Comparison of ENCODE assay signal across 13 cellular contexts in genomic region chr7:127995157-127995865, GRCh38. TPM values are rescaled to one million over a fixed set of nuclear protein-coding genes. Genes with fewer than 3 reads are reported as not detected.
DNase-seq lines count a peak whose midpoint lies in the region; ATAC-seq and TF ChIP-seq lines count a peak whose summit lies in the region.
"Had no signal": no experiment of that assay in that cellular context is flagged by ENCODE, and none has a peak within 500 bp of the region (broad histone marks: within the 10 kb centered on the region; RNA-seq: fewer than 3 reads in every experiment).

No MANE protein-coding gene starts in this region.

- TF ChIP-seq CTCF in cardiac fibroblast (IDR thresholded peaks at IDR 0.05; ENCODE audit: low read depth, low read length) = no peak

- no peak overlapping the region for H3K4me3 ChIP-seq in cardiac fibroblast (replicated peaks in 1 of 2; ENCODE audit: low read depth in 2 of 2, low read length in 2 of 2)
- H3K4me3 ChIP-seq in right cardiac atrium (ENCODE audit: low read length) = no peak overlapping the region
- H3K4me3 ChIP-seq: transverse colon had no signal

- H3K4me3 Mint-ChIP-seq in stimulated activated effector memory CD8-positive, alpha-beta T cell treated with anti-CD3 and anti-CD28 coated beads, Interleukin-12 subunit alpha, Interleukin-12 subunit beta, amount 100 ng/mL, for 72 hours = no peak overlapping the region
- H3K4me3 Mint-ChIP-seq: activated CD8-positive, alpha-beta T cell treated with anti-CD3 and anti-CD28 coated beads, Interleukin-2, amount 10 ng/mL, durations not matched to agents 7 days and 5 days; activated naive CD8-positive, alpha-beta T cell treated with anti-CD3 and anti-CD28 coated beads, Interleukin-2, amount 10 ng/mL, durations not matched to agents 7 days and 5 days; T-cell had no signal

- H3K4me1 Mint-ChIP-seq in stimulated activated effector memory CD8-positive, alpha-beta T cell treated with anti-CD3 and anti-CD28 coated beads, Interleukin-12 subunit alpha, Interleukin-12 subunit beta, amount 100 ng/mL, for 72 hours = peaks cover 5% of the 10 kb centered on the region
- H3K4me1 Mint-ChIP-seq: activated naive CD8-positive, alpha-beta T cell treated with anti-CD3 and anti-CD28 coated beads, Interleukin-2, amount 10 ng/mL, durations not matched to agents 7 days and 5 days had no signal

- no peaks in the 10 kb centered on the region for H3K27me3 ChIP-seq in right cardiac atrium (ENCODE audit: control insufficient read depth, insufficient read depth)
- H3K27me3 ChIP-seq: transverse colon had no signal

- ATAC-seq in right cardiac atrium (peak; percentile 74 to 81), sciatic nerve (peak; percentile 86), HG02610 (IDR thresholded peaks at IDR 0.05; ENCODE audit: unreplicated experiment) (no peak), GM18909 (IDR thresholded peaks at IDR 0.05; ENCODE audit: poor library complexity, unreplicated experiment) (no peak)
- no peak for ATAC-seq in stimulated activated effector memory CD8-positive, alpha-beta T cell treated with anti-CD3 and anti-CD28 coated beads, Interleukin-12 subunit alpha, Interleukin-12 subunit beta, amount 100 ng/mL, for 72 hours
- ATAC-seq: activated CD8-positive, alpha-beta T cell treated with anti-CD3 and anti-CD28 coated beads, Interleukin-2, amount 10 ng/mL, durations not matched to agents 7 days and 5 days; T-cell had no signal

- DNase-seq in EL (peak; percentile 13), cardiac fibroblast (ENCODE audit: low read depth in 2 of 2) (peak; percentile 23 to 69), right cardiac atrium (no peak), sciatic nerve (ENCODE audit: low spot score) (no peak), NCI-H2171 (lab: John Stamatoyannopoulos, UW) (no peak)
- no peak for DNase-seq in stimulated activated effector memory CD8-positive, alpha-beta T cell treated with anti-CD3 and anti-CD28 coated beads, Interleukin-12 subunit alpha, Interleukin-12 subunit beta, amount 100 ng/mL, for 72 hours (ENCODE audit: low spot score in 2 of 2)
- DNase-seq: activated CD8-positive, alpha-beta T cell treated with anti-CD3 and anti-CD28 coated beads, Interleukin-2, amount 10 ng/mL, durations not matched to agents 7 days and 5 days; activated naive CD8-positive, alpha-beta T cell treated with anti-CD3 and anti-CD28 coated beads, Interleukin-2, amount 10 ng/mL, durations not matched to agents 7 days and 5 days; NCI-H1092 treated with DMSO at 0.1 percent for 48 hours; T-cell; transverse colon had no signal

- 19% methylated on average over 3 of the region's 3 CpGs for WGBS in right cardiac atrium

- peak overlapping the region; percentile 90 for H3K27ac ChIP-seq in right cardiac atrium (ENCODE audit: low read length)

- H3K9me3 Mint-ChIP-seq in stimulated activated effector memory CD8-positive, alpha-beta T cell treated with anti-CD3 and anti-CD28 coated beads, Interleukin-12 subunit alpha, Interleukin-12 subunit beta, amount 100 ng/mL, for 72 hours = no peaks in the 10 kb centered on the region
- H3K9me3 Mint-ChIP-seq: activated naive CD8-positive, alpha-beta T cell treated with anti-CD3 and anti-CD28 coated beads, Interleukin-2, amount 10 ng/mL, durations not matched to agents 7 days and 5 days; T-cell had no signal

- peaks cover 67% of the 10 kb centered on the region for H3K36me3 Mint-ChIP-seq in stimulated activated effector memory CD8-positive, alpha-beta T cell treated with anti-CD3 and anti-CD28 coated beads, Interleukin-12 subunit alpha, Interleukin-12 subunit beta, amount 100 ng/mL, for 72 hours

- no peak overlapping the region for H3K27ac Mint-ChIP-seq in stimulated activated effector memory CD8-positive, alpha-beta T cell treated with anti-CD3 and anti-CD28 coated beads, Interleukin-12 subunit alpha, Interleukin-12 subunit beta, amount 100 ng/mL, for 72 hours
- H3K27ac Mint-ChIP-seq: activated CD8-positive, alpha-beta T cell treated with anti-CD3 and anti-CD28 coated beads, Interleukin-2, amount 10 ng/mL, durations not matched to agents 7 days and 5 days; activated naive CD8-positive, alpha-beta T cell treated with anti-CD3 and anti-CD28 coated beads, Interleukin-2, amount 10 ng/mL, durations not matched to agents 7 days and 5 days; T-cell had no signal

- peaks cover 22% of the 10 kb centered on the region for H3K4me1 ChIP-seq in right cardiac atrium (ENCODE audit: control insufficient read depth, insufficient read depth, low read length)

- H3K9me3 ChIP-seq in right cardiac atrium (ENCODE audit: control insufficient read depth, low read length) = no peaks in the 10 kb centered on the region
- H3K9me3 ChIP-seq: transverse colon had no signal

- intact Hi-C loops in right cardiac atrium (cut with DNase I) (no loop called here), sciatic nerve (cut with DNase I) (no loop called here)

RNA-seq across cellular contexts. Expression of gene LRRC4, which starts 35.9 kb away (rescaled TPM):
- total RNA-seq in right cardiac atrium (10 to 100 TPM in 1 of 4 donors, 1 to 10 TPM in 3; 3.5 to 13.8 (median 6.2) TPM), sciatic nerve (14.7 TPM)
- 4.4 TPM for polyA plus RNA-seq in right cardiac atrium

Comparison
In these comparisons a context has a peak if more than half of its experiments do, and no peak if none do; other contexts are left out.
1. DNase-seq: peak in EL (single experiment) and cardiac fibroblast (2 of 2); none in right cardiac atrium (0 of 3), sciatic nerve (single experiment), stimulated activated effector memory CD8-positive, alpha-beta T cell treated with anti-CD3 and anti-CD28 coated beads, Interleukin-12 subunit alpha, Interleukin-12 subunit beta, amount 100 ng/mL, for 72 hours (0 of 2) and NCI-H2171 (single experiment).
2. ATAC-seq: peak in right cardiac atrium (2 of 2) and sciatic nerve (single experiment); none in stimulated activated effector memory CD8-positive, alpha-beta T cell treated with anti-CD3 and anti-CD28 coated beads, Interleukin-12 subunit alpha, Interleukin-12 subunit beta, amount 100 ng/mL, for 72 hours (single experiment), HG02610 (single experiment) and GM18909 (single experiment).